23 cellular contexts compared by ENCODE assay signal in the genomic region with DNA sequence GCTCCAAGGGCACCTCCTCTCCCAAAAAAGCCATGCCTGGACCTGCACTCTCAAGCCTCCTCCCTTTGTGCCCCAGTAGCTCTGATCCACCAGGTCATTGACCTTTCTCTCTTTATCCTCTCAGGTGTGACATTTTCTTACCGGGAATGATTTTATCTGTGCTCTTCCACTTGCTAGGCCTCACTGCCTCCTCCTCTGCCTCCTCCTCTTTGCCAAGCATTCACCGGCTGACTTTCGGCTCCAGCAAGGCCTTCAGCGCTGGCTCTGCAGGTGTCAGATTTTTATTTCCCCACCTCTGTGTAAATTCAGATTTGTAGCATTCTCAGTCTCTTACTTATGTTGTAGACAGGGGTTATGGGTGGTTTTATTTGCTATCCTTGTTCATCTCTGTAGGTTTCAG.
"Had no signal": no experiment of that assay in that cellular context is flagged by ENCODE, and none has a peak within 500 bp of the region (broad histone marks: within the 10 kb centered on the region; RNA-seq: fewer than 3 reads in every experiment).

No MANE protein-coding gene starts in this region.

- H3K9me3 ChIP-seq: MG63, SK-N-SH had no signal

- H3K27me3 ChIP-seq: MG63 had no signal

- ATAC-seq: HepG2, Panc1, PC-3 had no signal

- DNase-seq: IMR-90; Karpas-422; KG1; MG63; NCI-H1092; NCI-H1105 treated with DMSO at 0.1 percent for 48 hours; NCI-H1417 treated with DMSO at 0.1 percent for 48 hours; NCI-H146; NCI-H1694 treated with DMSO at 0.1 percent for 48 hours; NCI-H1930; NCI-H2081; NCI-H2107; NCI-H2227 treated with DMSO at 0.1 percent for 48 hours; NCI-H524; NCI-H526 treated with DMSO at 0.1 percent for 48 hours; NCI-H748 treated with DMSO at 0.1 percent for 48 hours; NK-92 treated with Interleukin-12 subunit alpha and Interleukin-12 subunit beta, amount 100 ng/mL, for 24 hours; SHP77; SK-N-SH had no signal

- H3K27ac ChIP-seq: RWPE1 had no signal

- H3K4me2 ChIP-seq: SK-N-SH had no signal

- H3K9ac ChIP-seq: SK-N-SH had no signal
